Comparison of ENCODE assay signal across 13 cellular contexts in genomic region chr5:142644640-142645361, GRCh38. TPM values are rescaled to one million over a fixed set of nuclear protein-coding genes. Genes with fewer than 3 reads are reported as not detected.
DNase-seq lines count a peak whose midpoint lies in the region; TF ChIP-seq lines count a peak whose summit lies in the region.
"Had no signal": no experiment of that assay in that cellular context is flagged by ENCODE, and none has a peak within 500 bp of the region (broad histone marks: within the 10 kb centered on the region; RNA-seq: fewer than 3 reads in every experiment).

No MANE protein-coding gene starts in this region.

- H3K4me3 ChIP-seq in foreskin fibroblast (ENCODE audit: low read depth in 1 of 2, low read length in 2 of 2) = peak overlapping the region in 1 of 2 donors; percentile 10
- H3K4me3 ChIP-seq in rectal smooth muscle tissue (ENCODE audit: low read length) = no peak overlapping the region
- no peak overlapping the region for H3K4me3 ChIP-seq in spleen
- H3K4me3 ChIP-seq: GM12878 had no signal

- H3K36me3 ChIP-seq in rectal smooth muscle tissue (ENCODE audit: control insufficient read depth, insufficient read depth, low read length) (no peaks in the 10 kb centered on the region), spleen (no peaks in the 10 kb centered on the region)

- H3K27me3 ChIP-seq in rectal smooth muscle tissue (ENCODE audit: control insufficient read depth, insufficient read depth, low read length) = no peaks in the 10 kb centered on the region
- no peaks in the 10 kb centered on the region for H3K27me3 ChIP-seq in spleen (replicated peaks in 1 of 7)

- DNase-seq in GM03348 (ENCODE audit: low spot score) (peak; percentile 94), SK-MEL-5 (ENCODE audit: low read depth, low spot score) (peak; percentile 56), foreskin fibroblast (peak; percentile 98 to 99), HUDEP-2 (lab: John Stamatoyannopoulos, UW; ENCODE audit: unreplicated experiment in 76 of 76) (no peak), spleen (no peak), SHP77 treated with DMSO at 0.1 percent for 48 hours (lab: John Stamatoyannopoulos, UW) (no peak)
- DNase-seq in activated effector memory CD4-positive, alpha-beta T cell treated with Interleukin-2 at 50 U/mL for 16 hours = no peak
- DNase-seq: cortex of kidney; stimulated activated CD4-positive, alpha-beta T cell treated with anti-CD3 and anti-CD28 coated beads, Interleukin-12 subunit alpha, Interleukin-12 subunit beta, amount 100 ng/mL, for 4 hours had no signal

- in situ Hi-C loops in SK-MEL-5 (cut with HindIII; ENCODE audit: low pct_unique_long_range_greater_than_20kb, low sequenced_read_pairs) = no loop called here

- no peak overlapping the region for H3K9ac ChIP-seq in rectal smooth muscle tissue (ENCODE audit: low read length)

- intact Hi-C loops in spleen (cut with DNase I; ENCODE audit: low total_unique reads) = no loop called here

- peak overlapping the region; percentile 68 for H3K27ac ChIP-seq in rectal smooth muscle tissue (ENCODE audit: low read depth, low read length)
- peak overlapping the region in 3 of 8 donors; percentile 10 to 38 (median 26) for H3K27ac ChIP-seq in spleen
- H3K27ac ChIP-seq: HL-60 had no signal

- no peak for TF ChIP-seq POLR2A in spleen (IDR thresholded peaks at IDR 0.05)

- WGBS in spleen, 5 donors = 57 to 82% (median 77%) methylated on average over 10 of the region's 10 CpGs

- no peaks in the 10 kb centered on the region for H3K9me3 ChIP-seq in spleen

- peaks cover 4% of the 10 kb centered on the region for H3K4me1 ChIP-seq in rectal smooth muscle tissue (ENCODE audit: control insufficient read depth, insufficient read depth, low read length)
- H3K4me1 ChIP-seq in spleen = peaks cover 0 to 6% (median 0%) of the 10 kb centered on the region in 6 donors

- TF ChIP-seq CTCF in foreskin fibroblast (IDR thresholded peaks at IDR 0.05; ENCODE audit: low read depth, low read length) (no peak), spleen (IDR thresholded peaks at IDR 0.05 in 8 of 11, conservative IDR thresholded peaks at IDR 0.05 in 3 of 11) (no peak)

RNA-seq across cellular contexts. Expression of gene FGF1, which starts 41.1 kb away (rescaled TPM):
- not detected in 2 replicates for total RNA-seq in SK-MEL-5 (2014; rRNA removed; shearing (Covaris generic))
- polyA plus RNA-seq in SK-MEL-5 (2015; cell fraction: cytosol; rRNA removed) = not detected in 2 replicates
- polyA plus RNA-seq in SK-MEL-5 (2015; cell fraction: nucleus; rRNA removed) = 0.56 TPM in 1 of 2 replicates, not detected in the other
- 10 to 100 TPM in 1 of 7 donors, 1 to 10 TPM in 5, under 1 TPM in 1; 0.47 to 12.9 (median 2.5) TPM for total RNA-seq in spleen
- polyA plus RNA-seq in spleen = 1 to 10 TPM in 2 of 3 donors, under 1 TPM in 1; 0.32 to 4.1 (median 2.7) TPM
- total RNA-seq: GM12878; T-helper 2 cell treated with Interferon-gamma antibody and Interleukin-4, amounts not matched to agents 100 ng/mL and 5 ng/mL, for 36 hours had no signal
- polyA plus RNA-seq: GM12878 had no signal

Comparison
In these comparisons a context has a peak if more than half of its experiments do, and no peak if none do; other contexts are left out.
1. DNase-seq: peak in GM03348 (single experiment), SK-MEL-5 (single experiment) and foreskin fibroblast (2 of 2); none in HUDEP-2 (0 of 76), spleen (single experiment), SHP77 treated with DMSO at 0.1 percent for 48 hours (single experiment) and activated effector memory CD4-positive, alpha-beta T cell treated with Interleukin-2 at 50 U/mL for 16 hours (single experiment).